Comparison of ENCODE assay signal across 27 cellular contexts in genomic region chr18:21441670-21442069, GRCh38.
"Had no signal": no experiment of that assay in that cellular context is flagged by ENCODE, and none has a peak within 500 bp of the region (broad histone marks: within the 10 kb centered on the region; RNA-seq: fewer than 3 reads in every experiment).

No MANE protein-coding gene starts in this region.

- FAIRE-seq: TTC549 had no signal

- H3K4me1 Mint-ChIP-seq: activated naive CD8-positive, alpha-beta T cell treated with anti-CD3 and anti-CD28 coated beads, Interleukin-2, amount 10 ng/mL, durations not matched to agents 7 days and 5 days; T-cell had no signal

- H3K27ac ChIP-seq: adrenal gland, SK-N-MC, VCaP had no signal

- H3K9me3 ChIP-seq: adrenal gland had no signal

- H3K4me3 ChIP-seq: adrenal gland, SK-N-MC had no signal

- H3K4me3 Mint-ChIP-seq: activated CD8-positive, alpha-beta T cell treated with anti-CD3 and anti-CD28 coated beads for 36 hours; activated naive CD8-positive, alpha-beta T cell treated with anti-CD3 and anti-CD28 coated beads, Interleukin-2, amount 10 ng/mL, durations not matched to agents 7 days and 5 days; T-cell had no signal

- H3K36me3 Mint-ChIP-seq: activated naive CD8-positive, alpha-beta T cell treated with anti-CD3 and anti-CD28 coated beads, Interleukin-2, amount 10 ng/mL, durations not matched to agents 7 days and 5 days; T-cell had no signal

- ATAC-seq: activated CD8-positive, alpha-beta T cell treated with anti-CD3 and anti-CD28 coated beads for 36 hours; Panc1; Right ventricle myocardium inferior; T-cell had no signal

- H3K36me3 ChIP-seq: adrenal gland had no signal

- H3K9me3 Mint-ChIP-seq: activated CD8-positive, alpha-beta T cell treated with anti-CD3 and anti-CD28 coated beads for 36 hours; activated naive CD8-positive, alpha-beta T cell treated with anti-CD3 and anti-CD28 coated beads, Interleukin-2, amount 10 ng/mL, durations not matched to agents 7 days and 5 days; T-cell had no signal

- H3K4me1 ChIP-seq: adrenal gland had no signal

- H3K27me3 ChIP-seq: adrenal gland had no signal

- DNase-seq: activated CD4-positive, alpha-beta T cell treated with anti-CD3 and anti-CD28 coated beads, Interleukin-2, amount 50 U/mL, for 1 hour; activated CD4-positive, CD25-positive, alpha-beta regulatory T cell; activated CD8-positive, alpha-beta memory T cell treated with anti-CD3 and anti-CD28 coated beads, Interleukin-2, amount 50 U/mL, for 4 hours; activated CD8-positive, alpha-beta T cell treated with anti-CD3 and anti-CD28 coated beads for 36 hours; activated naive CD4-positive, alpha-beta T cell treated with anti-CD3 and anti-CD28 coated beads, Interleukin-2, amount 50 U/mL, for 16 hours; activated naive CD8-positive, alpha-beta T cell treated with anti-CD3 and anti-CD28 coated beads, Interleukin-2, amount 10 ng/mL, durations not matched to agents 7 days and 5 days; adrenal gland; anterior cingulate cortex; IMR-90; KG1; NCI-H1048; NCI-H146; NCI-H1930; NCI-H2107; NCI-H2171 treated with DMSO at 0.1 percent for 48 hours; NCI-H226; NCI-H526; NCI-H774; RPMI8226; T-cell; T-helper 2 cell; T1000 had no signal

- H3K27ac Mint-ChIP-seq: activated CD8-positive, alpha-beta T cell treated with anti-CD3 and anti-CD28 coated beads for 36 hours; activated naive CD8-positive, alpha-beta T cell treated with anti-CD3 and anti-CD28 coated beads, Interleukin-2, amount 10 ng/mL, durations not matched to agents 7 days and 5 days; T-cell had no signal
